Comparison of ENCODE assay signal across 8 cellular contexts in genomic region chr7:138161600-138162081, GRCh38.
DNase-seq lines count a peak whose midpoint lies in the region; ATAC-seq and TF ChIP-seq lines count a peak whose summit lies in the region.

No MANE protein-coding gene starts in this region.

- no peaks in the 10 kb centered on the region for H3K9me3 ChIP-seq in MM.1S (replicated peaks; ENCODE audit: insufficient read depth, low read length)
- peaks cover 3% of the 10 kb centered on the region for H3K9me3 ChIP-seq in RWPE2 (ENCODE audit: severe bottlenecking)
- H3K9me3 ChIP-seq in ovary: peaks cover 0 to 4% of the 10 kb centered on the region in 2 donors
- peaks cover 0 to 12% (median 8%) of the 10 kb centered on the region in 4 donors for H3K9me3 ChIP-seq in upper lobe of left lung

- no peaks in the 10 kb centered on the region for H3K4me1 Mint-ChIP-seq in HFFc6 (ENCODE audit: low read depth)

- H3K9me3 Mint-ChIP-seq in HFFc6: peaks cover 18% of the 10 kb centered on the region

- peaks cover 2% of the 10 kb centered on the region; the same call in 1 of the 2 replicates for H3K27me3 Mint-ChIP-seq in HFFc6 (ENCODE audit: insufficient read depth)

- H3K4me1 ChIP-seq in MM.1S (ENCODE audit: low read length) (no peaks in the 10 kb centered on the region), RWPE2 (ENCODE audit: insufficient read depth, poor library complexity, severe bottlenecking) (no peaks in the 10 kb centered on the region), ovary (ENCODE audit: insufficient read depth) (no peaks in the 10 kb centered on the region), upper lobe of left lung (peaks cover 0 to 6% (median 3%) of the 10 kb centered on the region in 4 donors)

- H3K9me2 ChIP-seq in MM.1S (replicated peaks; ENCODE audit: insufficient read depth, low read length): no peaks in the 10 kb centered on the region

- peaks cover 45% of the 10 kb centered on the region for H3K27me3 ChIP-seq in MM.1S (replicated peaks; ENCODE audit: insufficient read depth, low read length)
- H3K27me3 ChIP-seq in RWPE2 (ENCODE audit: insufficient read depth, poor library complexity, severe bottlenecking): no peaks in the 10 kb centered on the region
- H3K27me3 ChIP-seq in ovary: no peaks in the 10 kb centered on the region
- no peaks in the 10 kb centered on the region for H3K27me3 ChIP-seq in upper lobe of left lung

- H3K4me3 ChIP-seq in GM12865 (ENCODE audit: low read depth, low read length): no peak overlapping the region
- H3K4me3 ChIP-seq in MM.1S (ENCODE audit: low read length): no peak overlapping the region
- no peak overlapping the region for H3K4me3 ChIP-seq in RWPE2 (ENCODE audit: severe bottlenecking)
- H3K4me3 ChIP-seq in fibroblast of villous mesenchyme (ENCODE audit: low read depth, low read length): no peak overlapping the region
- no peak overlapping the region for H3K4me3 ChIP-seq in ovary
- no peak overlapping the region for H3K4me3 ChIP-seq in upper lobe of left lung

- 29 to 32% (median 30%) methylated on average over 4 of the region's 4 CpGs for WGBS in ovary, 3 donors
- 26 to 32% methylated on average over 4 of the region's 4 CpGs for WGBS in upper lobe of left lung, 2 donors

- no peak for TF ChIP-seq POLR2A in ovary (IDR thresholded peaks at IDR 0.05)
- TF ChIP-seq POLR2A in upper lobe of left lung (IDR thresholded peaks at IDR 0.05): no peak

- ATAC-seq in RWPE2 (ENCODE audit: low read depth): peak; percentile 88
- ATAC-seq in upper lobe of left lung (ENCODE audit: low FRiP score in 2 of 2): peak; percentile 89 to 90

- no peak overlapping the region for H2AFZ ChIP-seq in MM.1S (ENCODE audit: low read length)

- intact Hi-C loops in ovary (cut with DNase I): no loop called here

- peak; percentile 70 for TF ChIP-seq CTCF in GM12865 (IDR thresholded peaks at IDR 0.05; ENCODE audit: insufficient read depth, low read depth, low read length, missing control alignments)
- peak; percentile 81 for TF ChIP-seq CTCF in HFFc6 (IDR thresholded peaks at IDR 0.05)
- TF ChIP-seq CTCF in MM.1S (IDR thresholded peaks at IDR 0.05; ENCODE audit: low read length): peak; percentile 90
- TF ChIP-seq CTCF in RWPE2 (IDR thresholded peaks at IDR 0.05; ENCODE audit: poor library complexity, severe bottlenecking): peak; percentile 77
- TF ChIP-seq CTCF in fibroblast of villous mesenchyme (IDR thresholded peaks at IDR 0.05; ENCODE audit: insufficient read depth, low read depth, low read length): peak; percentile 77
- TF ChIP-seq CTCF in ovary (IDR thresholded peaks at IDR 0.05): peak in 2 of 3 donors; percentile 44 to 54
- peak; percentile 42 to 80 (median 66) for TF ChIP-seq CTCF in upper lobe of left lung (IDR thresholded peaks at IDR 0.05)

- H3K4me2 ChIP-seq in MM.1S (ENCODE audit: low read depth, low read length): peak overlapping the region; percentile 1; the same call in 1 of the 2 replicates

- no peak for TF ChIP-seq EP300 in ovary (IDR thresholded peaks at IDR 0.05)
- no peak for TF ChIP-seq EP300 in upper lobe of left lung (IDR thresholded peaks at IDR 0.05)

- H3K27ac ChIP-seq in MM.1S (ENCODE audit: low read length) (no peak overlapping the region), RWPE2 (ENCODE audit: poor library complexity, severe bottlenecking) (no peak overlapping the region), ovary (no peak overlapping the region), upper lobe of left lung (no peak overlapping the region)

- H3K9ac ChIP-seq in MM.1S (ENCODE audit: low read length): no peak overlapping the region

- H3K4me3 Mint-ChIP-seq in HFFc6: no peak overlapping the region

- H3K36me3 ChIP-seq in MM.1S (replicated peaks; ENCODE audit: insufficient read depth, low read length) (no peaks in the 10 kb centered on the region), RWPE2 (ENCODE audit: low read depth) (no peaks in the 10 kb centered on the region), ovary (no peaks in the 10 kb centered on the region), upper lobe of left lung (no peaks in the 10 kb centered on the region)

- no peaks in the 10 kb centered on the region for H3K79me2 ChIP-seq in MM.1S (ENCODE audit: low read length)

- peaks cover 14% of the 10 kb centered on the region for H3K36me3 Mint-ChIP-seq in HFFc6 (ENCODE audit: low read depth)

- H3K27ac Mint-ChIP-seq in HFFc6: no peak overlapping the region

- H3F3A ChIP-seq in MM.1S (ENCODE audit: insufficient read depth, low read length): no peaks in the 10 kb centered on the region

- no peaks in the 10 kb centered on the region for H4K20me1 ChIP-seq in MM.1S (ENCODE audit: insufficient read depth, low read length)

- DNase-seq in GM12865 (ENCODE audit: low read depth) (peak; percentile 96), HFFc6 (peak; percentile 87), MM.1S (peak; percentile 96), RWPE2 (ENCODE audit: low spot score) (peak; percentile 72), fibroblast of villous mesenchyme (ENCODE audit: low read depth) (peak; percentile 93), ovary (peak; percentile 56 to 80 (median 68)), upper lobe of left lung (peak in 1 of 2 donors; percentile 92)
- DNase-seq in activated T-helper 1 cell treated with anti-CD3 and anti-CD28 coated beads, Interleukin-2, amount 50 U/mL, for 16 hours (ENCODE audit: low read depth in 1 of 2, low spot score in 1 of 2): peak; percentile 13 to 54
